9 cellular contexts compared by ENCODE assay signal in genomic region chr15:89130194-89130593, GRCh38. TPM values are rescaled to one million over a fixed set of nuclear protein-coding genes. Genes with fewer than 3 reads are reported as not detected.
DNase-seq lines count a peak whose midpoint lies in the region; ATAC-seq and TF ChIP-seq lines count a peak whose summit lies in the region.
"Had no signal": no experiment of that assay in that cellular context is flagged by ENCODE, and none has a peak within 500 bp of the region (broad histone marks: within the 10 kb centered on the region; RNA-seq: fewer than 3 reads in every experiment).

No MANE protein-coding gene starts in this region.

- peaks cover 32 to 39% of the 10 kb centered on the region in 2 donors for H3K4me1 Mint-ChIP-seq in natural killer cell
- H3K4me1 Mint-ChIP-seq in T-helper 2 cell treated with Interferon-gamma antibody and Interleukin-4, amounts not matched to agents 5 μg/mL and 100 μg/mL, for 36 hours (ENCODE audit: low read depth), result peaks cover 18% of the 10 kb centered on the region

- ATAC-seq in GM18508 (IDR thresholded peaks at IDR 0.05; ENCODE audit: insufficient read depth, unreplicated experiment) (peak; percentile 65), GM21576 (IDR thresholded peaks at IDR 0.05; ENCODE audit: unreplicated experiment) (peak; percentile 70), natural killer cell (peak; percentile 69 to 84 (median 78))

- intact Hi-C loops in natural killer cell (cut with micrococcal nuclease) (loop anchor here (1.0 kb wide), 3 partner anchors 10 to 42 kb away; partner anchors contain the start of gene ABHD2), A673 (cut with micrococcal nuclease; ENCODE audit: unreplicated experiment) (no loop called here)

- no peaks in the 10 kb centered on the region for H3K36me3 ChIP-seq in A673 (ENCODE audit: insufficient read depth, low read length, poor library complexity, severe bottlenecking)

- no peaks in the 10 kb centered on the region for H3K9me3 Mint-ChIP-seq in natural killer cell
- no peaks in the 10 kb centered on the region for H3K9me3 Mint-ChIP-seq in T-helper 2 cell treated with Interferon-gamma antibody and Interleukin-4, amounts not matched to agents 5 μg/mL and 100 μg/mL, for 36 hours
- H3K9me3 Mint-ChIP-seq: T-helper 1 cell treated with Interleukin-12 subunit alpha and Interleukin-12 subunit beta and Interleukin-4 antibody, amounts not matched to agents 30 μg/mL and 1 μg/mL, for 36 hours had no signal

- no peaks in the 10 kb centered on the region for H3K27me3 ChIP-seq in A673 (replicated peaks; ENCODE audit: insufficient read depth, low read depth, low read length, poor library complexity)

- H3K9me3 ChIP-seq in A673 (ENCODE audit: low read depth, low read length, poor library complexity, severe bottlenecking), result no peaks in the 10 kb centered on the region

- no peaks in the 10 kb centered on the region for H3K4me1 ChIP-seq in A673 (ENCODE audit: insufficient read depth, low read length, poor library complexity, severe bottlenecking)

- peaks cover 8% of the 10 kb centered on the region for H3K36me3 Mint-ChIP-seq in natural killer cell
- H3K36me3 Mint-ChIP-seq in T-helper 2 cell treated with Interferon-gamma antibody and Interleukin-4, amounts not matched to agents 5 μg/mL and 100 μg/mL, for 36 hours (ENCODE audit: low read depth), result peaks cover 17% of the 10 kb centered on the region

- H3K27ac ChIP-seq in A673 (ENCODE audit: low read depth, low read length, poor library complexity, severe bottlenecking), result no peak overlapping the region

- H3K4me3 ChIP-seq in LNCaP clone FGC (ENCODE audit: low read depth, low read length) (no peak overlapping the region), A673 (ENCODE audit: low read depth, low read length, poor library complexity, severe bottlenecking) (no peak overlapping the region)

- peak; percentile 59 for DNase-seq in LNCaP clone FGC (ENCODE audit: low read depth)
- peak; percentile 66 for DNase-seq in natural killer cell
- no peak for DNase-seq in SIG-M5 treated with dmso at 0.1 percent for 504 hours (lab: John Stamatoyannopoulos, UW; ENCODE audit: unreplicated experiment)
- no peak for DNase-seq in A673 (ENCODE audit: low spot score)
- DNase-seq in erythroblast (lab: John Stamatoyannopoulos, UW), result no peak
- no peak for DNase-seq in T-helper 2 cell treated with Interferon-gamma antibody and Interleukin-4, amounts not matched to agents 5 μg/mL and 100 μg/mL, for 36 hours (ENCODE audit: low spot score)

- TF ChIP-seq CTCF in LNCaP clone FGC (IDR thresholded peaks at IDR 0.05; ENCODE audit: control insufficient read depth, extremely low read depth, insufficient read depth), result no peak
- TF ChIP-seq CTCF in natural killer cell (IDR thresholded peaks at IDR 0.05), result no peak
- TF ChIP-seq CTCF in A673 (conservative IDR thresholded peaks at IDR 0.05; ENCODE audit: low read depth, low read length), result no peak

- H3K4me3 Mint-ChIP-seq in natural killer cell, result peak overlapping the region; percentile 82
- no peak overlapping the region for H3K4me3 Mint-ChIP-seq in T-helper 2 cell treated with Interferon-gamma antibody and Interleukin-4, amounts not matched to agents 5 μg/mL and 100 μg/mL, for 36 hours
- H3K4me3 Mint-ChIP-seq: T-helper 1 cell treated with Interleukin-12 subunit alpha and Interleukin-12 subunit beta and Interleukin-4 antibody, amounts not matched to agents 30 μg/mL and 1 μg/mL, for 36 hours had no signal

- BruUV-seq in A673 (replicated peaks; lab: Mats Ljungman, UMichigan), result no TSS peak

- POLR2A ChIA-PET in A673 (lab: Charles Lee; ENCODE audit: low non-redundant PET), result no interaction called here

- H3K27me3 Mint-ChIP-seq in natural killer cell (ENCODE audit: low read depth in 2 of 2), result no peaks in the 10 kb centered on the region
- H3K27me3 Mint-ChIP-seq in T-helper 2 cell treated with Interferon-gamma antibody and Interleukin-4, amounts not matched to agents 5 μg/mL and 100 μg/mL, for 36 hours (ENCODE audit: low read depth), result no peaks in the 10 kb centered on the region

- TF ChIP-seq POLR2A in erythroblast (IDR thresholded peaks at IDR 0.05; ENCODE audit: low read length), result no peak

- no peak overlapping the region for H3K27ac Mint-ChIP-seq in natural killer cell
- H3K27ac Mint-ChIP-seq in T-helper 2 cell treated with Interferon-gamma antibody and Interleukin-4, amounts not matched to agents 5 μg/mL and 100 μg/mL, for 36 hours, result no peak overlapping the region

- CTCF ChIA-PET in A673 (lab: Charles Lee), result interaction anchor here (1.0 to 1.6 kb wide), 3 partner anchors 12 to 73 kb away, joined by 3 to 7 read pairs (median 5); no protein-coding TSS in a partner anchor

RNA-seq across cellular contexts. Expression of gene ABHD2, which starts 41.9 kb away (rescaled TPM):
- 100 to 1,000 TPM; 187 to 236 (median 191) TPM for total RNA-seq in natural killer cell
- 43.9 and 52.4 TPM in 2 replicates for total RNA-seq in A673 (2021)

Comparison
In these comparisons a context has a peak if more than half of its experiments do, and no peak if none do; other contexts are left out.
1. DNase-seq: peak in LNCaP clone FGC (single experiment) and natural killer cell (single experiment); none in SIG-M5 treated with dmso at 0.1 percent for 504 hours (single experiment), A673 (single experiment), erythroblast (0 of 2) and T-helper 2 cell treated with Interferon-gamma antibody and Interleukin-4, amounts not matched to agents 5 μg/mL and 100 μg/mL, for 36 hours (single experiment).
2. Peak in every context shown above with its lines, with median percentiles within 50 percentile points of each other: ATAC-seq.